ENCODE assay signal across 28 cellular contexts in genomic region chr3:57768595-57768994, GRCh38.
"Had no signal": no experiment of that assay in that cellular context is flagged by ENCODE, and none has a peak within 500 bp of the region (broad histone marks: within the 10 kb centered on the region; RNA-seq: fewer than 3 reads in every experiment).

No MANE protein-coding gene starts in this region.

- H3K27ac ChIP-seq: neutrophil, pancreas, psoas muscle, right lobe of liver, sigmoid colon, stomach, thoracic aorta, thyroid gland, tibial nerve, upper lobe of left lung, vagina had no signal

- H3K9me3 Mint-ChIP-seq: naive B cell; naive thymus-derived CD8-positive, alpha-beta T cell; natural killer cell treated with Interleukin-12 subunit alpha and Interleukin-12 subunit beta and Interleukin-15 and Interleukin-18, amount 100 ng/mL, for 72 hours; nephron progenitor cell; neural crest cell; stimulated activated memory B cell treated with anti-CD40 and anti-IgM and Interleukin-4, amounts not matched to agents 10 μg/mL and 1 μg/mL and 100 μg/mL, for 72 hours; stimulated activated naive CD8-positive, alpha-beta T cell treated with anti-CD3 and anti-CD28 coated beads, Interleukin-15, Interleukin-2, amounts not matched to agents 100 ng/mL and 50 ng/mL, for 24 hours had no signal

- ATAC-seq: naive thymus-derived CD8-positive, alpha-beta T cell; natural killer cell treated with Interleukin-12 subunit alpha and Interleukin-12 subunit beta and Interleukin-15 and Interleukin-18, amount 100 ng/mL, for 72 hours; pancreas; right cardiac atrium; right lobe of liver; stimulated activated memory B cell treated with anti-CD40 and anti-IgM and Interleukin-4, amounts not matched to agents 10 μg/mL and 1 μg/mL and 100 μg/mL, for 72 hours had no signal

- H3K27me3 ChIP-seq: neutrophil, pancreas, right lobe of liver, sigmoid colon, stomach, thyroid gland, tibial nerve, upper lobe of left lung, vagina had no signal

- H3K27ac Mint-ChIP-seq: naive B cell; natural killer cell treated with Interleukin-12 subunit alpha and Interleukin-12 subunit beta and Interleukin-15 and Interleukin-18, amount 100 ng/mL, for 72 hours; nephron progenitor cell; stimulated activated memory B cell treated with anti-CD40 and anti-IgM and Interleukin-4, amounts not matched to agents 10 μg/mL and 1 μg/mL and 100 μg/mL, for 72 hours; stimulated activated naive CD8-positive, alpha-beta T cell treated with anti-CD3 and anti-CD28 coated beads, Interleukin-15, Interleukin-2, amounts not matched to agents 100 ng/mL and 50 ng/mL, for 24 hours had no signal

- H3K4me3 Mint-ChIP-seq: naive B cell; natural killer cell treated with Interleukin-12 subunit alpha and Interleukin-12 subunit beta and Interleukin-15 and Interleukin-18, amount 100 ng/mL, for 72 hours; nephron progenitor cell; neural crest cell; stimulated activated memory B cell treated with anti-CD40 and anti-IgM and Interleukin-4, amounts not matched to agents 10 μg/mL and 1 μg/mL and 100 μg/mL, for 72 hours; stimulated activated naive CD8-positive, alpha-beta T cell treated with anti-CD3 and anti-CD28 coated beads, Interleukin-15, Interleukin-2, amounts not matched to agents 100 ng/mL and 50 ng/mL, for 24 hours had no signal

- H3K9me3 ChIP-seq: neutrophil, pancreas, psoas muscle, right lobe of liver, sigmoid colon, stomach, thoracic aorta, thyroid gland, tibial nerve, upper lobe of left lung, vagina had no signal

- H3K36me3 ChIP-seq: pancreas, right lobe of liver, sigmoid colon, thoracic aorta, thyroid gland, tibial nerve, upper lobe of left lung, vagina had no signal

- DNase-seq: naive B cell; naive thymus-derived CD8-positive, alpha-beta T cell; nephron progenitor cell; nucleus accumbens; pancreas; posterior cingulate gyrus; psoas muscle; right cardiac atrium; right lobe of liver; sigmoid colon; small intestine; stimulated activated CD4-positive, alpha-beta T cell treated with anti-CD3 and anti-CD28 coated beads, Interleukin-15, amount 100 ng/mL, for 24 hours; stimulated activated CD4-positive, alpha-beta T cell treated with anti-CD3 and anti-CD28 coated beads, Interleukin-4, amount 100 ng/mL, for 1 hour; stimulated activated CD4-positive, alpha-beta T cell treated with anti-CD3 and anti-CD28 coated beads, Interleukin-4, amount 100 ng/mL, for 4 hours; stimulated activated CD8-positive, alpha-beta memory T cell treated with anti-CD3 and anti-CD28 coated beads, Interleukin-4, amount 100 ng/mL, for 48 hours; stimulated activated naive CD4-positive, alpha-beta T cell treated with Interleukin-2 at 50 U/mL for 16 hours; stomach; thyroid gland; upper lobe of left lung had no signal

- H3K27me3 Mint-ChIP-seq: naive B cell; naive thymus-derived CD8-positive, alpha-beta T cell; natural killer cell treated with Interleukin-12 subunit alpha and Interleukin-12 subunit beta and Interleukin-15 and Interleukin-18, amount 100 ng/mL, for 72 hours; progenitor cell of endocrine pancreas; stimulated activated memory B cell treated with anti-CD40 and anti-IgM and Interleukin-4, amounts not matched to agents 10 μg/mL and 1 μg/mL and 100 μg/mL, for 72 hours; stimulated activated naive CD8-positive, alpha-beta T cell treated with anti-CD3 and anti-CD28 coated beads, Interleukin-15, Interleukin-2, amounts not matched to agents 100 ng/mL and 50 ng/mL, for 24 hours had no signal

- H3K4me3 ChIP-seq: pancreas, psoas muscle, right lobe of liver, sigmoid colon, stomach, thoracic aorta, thyroid gland, tibial nerve, upper lobe of left lung, vagina had no signal
